19 cellular contexts compared by ENCODE assay signal in genomic region chr17:13787636-13788035, GRCh38.
DNase-seq lines count a peak whose midpoint lies in the region; ATAC-seq and TF ChIP-seq lines count a peak whose summit lies in the region.
"Had no signal": no experiment of that assay in that cellular context is flagged by ENCODE, and none has a peak within 500 bp of the region (broad histone marks: within the 10 kb centered on the region; RNA-seq: fewer than 3 reads in every experiment).

No MANE protein-coding gene starts in this region.

- no TSS peak for BruUV-seq in MCF 10A (replicated peaks; lab: Mats Ljungman, UMichigan)

- DNase-seq in NCI-H82 (lab: John Stamatoyannopoulos, UW), result peak; percentile 8
- no peak for DNase-seq in NCI-H82 treated with DMSO at 0.1 percent for 48 hours (lab: John Stamatoyannopoulos, UW; ENCODE audit: unreplicated experiment)
- no peak for DNase-seq in left cardiac atrium
- no peak for DNase-seq in left ventricle myocardium superior
- no peak for DNase-seq in memory B cell (ENCODE audit: low spot score in 2 of 2)
- DNase-seq in stimulated activated naive B cell treated with anti-CD40 and anti-IgM and Interleukin-4, amounts not matched to agents 10 μg/mL and 1 μg/mL and 100 μg/mL, for 72 hours, result no peak
- DNase-seq in MCF 10A (ENCODE audit: unreplicated experiment), result no peak
- no peak for DNase-seq in NCI-H2029 treated with DMSO at 0.1 percent for 48 hours (lab: John Stamatoyannopoulos, UW)
- DNase-seq: BE2C; CD4-positive, alpha-beta T cell; CD8-positive, alpha-beta memory T cell; DMS 273 treated with DMSO at 0.1 percent for 48 hours; DMS79; EL; GDM1; GOT3; HFFc6 had no signal

- peaks cover 14% of the 10 kb centered on the region for H3K4me1 Mint-ChIP-seq in memory B cell
- peaks cover 10 to 25% of the 10 kb centered on the region in 2 donors for H3K4me1 Mint-ChIP-seq in stimulated activated naive B cell treated with anti-CD40 and anti-IgM and Interleukin-4, amounts not matched to agents 10 μg/mL and 1 μg/mL and 100 μg/mL, for 72 hours
- H3K4me1 Mint-ChIP-seq in MCF 10A (ENCODE audit: insufficient read depth, unreplicated experiment), result no peaks in the 10 kb centered on the region
- H3K4me1 Mint-ChIP-seq: CD14-positive monocyte; CD8-positive, alpha-beta memory T cell had no signal

- intact Hi-C loops in left cardiac atrium (cut with DNase I), result no loop called here
- intact Hi-C loops in left ventricle myocardium superior (cut with micrococcal nuclease), result no loop called here
- intact Hi-C loops in MCF 10A (cut with micrococcal nuclease), result no loop called here

- H3K9me3 Mint-ChIP-seq in memory B cell (peaks cover 2% of the 10 kb centered on the region), MCF 10A (ENCODE audit: unreplicated experiment) (no peaks in the 10 kb centered on the region)
- no peaks in the 10 kb centered on the region for H3K9me3 Mint-ChIP-seq in stimulated activated naive B cell treated with anti-CD40 and anti-IgM and Interleukin-4, amounts not matched to agents 10 μg/mL and 1 μg/mL and 100 μg/mL, for 72 hours
- H3K9me3 Mint-ChIP-seq: CD4-positive, alpha-beta T cell; CD8-positive, alpha-beta memory T cell; HFFc6 had no signal

- H3K27me3 Mint-ChIP-seq in memory B cell, result no peaks in the 10 kb centered on the region
- H3K27me3 Mint-ChIP-seq in stimulated activated naive B cell treated with anti-CD40 and anti-IgM and Interleukin-4, amounts not matched to agents 10 μg/mL and 1 μg/mL and 100 μg/mL, for 72 hours, result no peaks in the 10 kb centered on the region
- no peaks in the 10 kb centered on the region for H3K27me3 Mint-ChIP-seq in MCF 10A (ENCODE audit: insufficient read depth, unreplicated experiment)
- H3K27me3 Mint-ChIP-seq: CD4-positive, alpha-beta T cell had no signal

- POLR2A ChIA-PET in MCF 10A (lab: Yijun Ruan, JAX), result interaction anchor here (0.6 to 0.7 kb wide), 2 partner anchors 100 to 116 kb away, joined by 3 read pairs; no protein-coding TSS in a partner anchor

- TF ChIP-seq CTCF in MCF 10A (IDR thresholded peaks at IDR 0.05; ENCODE audit: unreplicated experiment), result no peak

- H3K27ac Mint-ChIP-seq in memory B cell, result no peak overlapping the region
- no peak overlapping the region for H3K27ac Mint-ChIP-seq in stimulated activated naive B cell treated with anti-CD40 and anti-IgM and Interleukin-4, amounts not matched to agents 10 μg/mL and 1 μg/mL and 100 μg/mL, for 72 hours
- H3K27ac Mint-ChIP-seq in MCF 10A (ENCODE audit: low read depth, unreplicated experiment), result no peak overlapping the region
- H3K27ac Mint-ChIP-seq: CD14-positive monocyte; CD4-positive, alpha-beta T cell; HFFc6 had no signal

- H3K36me3 Mint-ChIP-seq in memory B cell (peaks cover 2% of the 10 kb centered on the region), MCF 10A (ENCODE audit: insufficient read depth, unreplicated experiment) (no peaks in the 10 kb centered on the region)
- H3K36me3 Mint-ChIP-seq in stimulated activated naive B cell treated with anti-CD40 and anti-IgM and Interleukin-4, amounts not matched to agents 10 μg/mL and 1 μg/mL and 100 μg/mL, for 72 hours, result no peaks in the 10 kb centered on the region
- H3K36me3 Mint-ChIP-seq: CD14-positive monocyte had no signal

- no peak overlapping the region for H3K4me3 Mint-ChIP-seq in memory B cell
- no peak overlapping the region for H3K4me3 Mint-ChIP-seq in stimulated activated naive B cell treated with anti-CD40 and anti-IgM and Interleukin-4, amounts not matched to agents 10 μg/mL and 1 μg/mL and 100 μg/mL, for 72 hours
- no peak overlapping the region for H3K4me3 Mint-ChIP-seq in MCF 10A (ENCODE audit: unreplicated experiment)
- H3K4me3 Mint-ChIP-seq: CD14-positive monocyte; CD4-positive, alpha-beta T cell; CD8-positive, alpha-beta memory T cell; HFFc6 had no signal

- ATAC-seq in left cardiac atrium (peak; percentile 54 to 91), left ventricle myocardium superior (no peak), memory B cell (ENCODE audit: low read depth) (peak; percentile 73)
- ATAC-seq in stimulated activated naive B cell treated with anti-CD40 and anti-IgM and Interleukin-4, amounts not matched to agents 10 μg/mL and 1 μg/mL and 100 μg/mL, for 72 hours (replicated peaks), result peak; percentile 55 to 66
- ATAC-seq: GM12878 had no signal

- CTCF ChIA-PET in MCF 10A (lab: Yijun Ruan, JAX), result interaction anchor here (0.7 kb wide), 2 partner anchors 193 to 688 kb away, joined by 3 to 4 read pairs; no protein-coding TSS in a partner anchor
